In genomic region chr17:2602597-2603017, GRCh38 we compare ENCODE assay signal across 12 cellular contexts. TPM values are rescaled to one million over a fixed set of nuclear protein-coding genes. Genes with fewer than 3 reads are reported as not detected.
DNase-seq lines count a peak whose midpoint lies in the region; ATAC-seq and TF ChIP-seq lines count a peak whose summit lies in the region.
"Had no signal": no experiment of that assay in that cellular context is flagged by ENCODE, and none has a peak within 500 bp of the region (broad histone marks: within the 10 kb centered on the region; RNA-seq: fewer than 3 reads in every experiment).

No MANE protein-coding gene starts in this region.

- WGBS in suprapubic skin, result 57% methylated on average over 6 of the region's 6 CpGs

- H3K9me3 ChIP-seq in cardiac muscle cell (ENCODE audit: low read depth) (no peaks in the 10 kb centered on the region), T-helper 17 cell (ENCODE audit: control insufficient read depth, low read length, poor library complexity, severe bottlenecking) (no peaks in the 10 kb centered on the region), left lung (no peaks in the 10 kb centered on the region), suprapubic skin (no peaks in the 10 kb centered on the region)
- H3K9me3 ChIP-seq: gastroesophageal sphincter had no signal

- intact Hi-C loops in Right ventricle myocardium superior (cut with DNase I) (no loop called here), left lung (cut with DNase I) (no loop called here)

- H3K36me3 Mint-ChIP-seq in T-helper 17 cell (ENCODE audit: low read depth), result peaks cover 5% of the 10 kb centered on the region

- TF ChIP-seq CTCF in cardiac muscle cell (IDR thresholded peaks at IDR 0.05; ENCODE audit: low read depth, low read length), result no peak
- TF ChIP-seq CTCF in left lung (IDR thresholded peaks at IDR 0.05), result no peak
- no peak for TF ChIP-seq CTCF in suprapubic skin (IDR thresholded peaks at IDR 0.05)

- H3K36me3 ChIP-seq in cardiac muscle cell (no peaks in the 10 kb centered on the region), left lung (peaks cover 0 to 11% of the 10 kb centered on the region in 2 donors), suprapubic skin (no peaks in the 10 kb centered on the region)
- H3K36me3 ChIP-seq: gastroesophageal sphincter had no signal

- H3K27ac ChIP-seq in cardiac muscle cell (peak overlapping the region; percentile 72), left lung (peak overlapping the region in 1 of 2 donors; percentile 46), suprapubic skin (no peak overlapping the region)

- no peak for TF ChIP-seq POLR2A in suprapubic skin (IDR thresholded peaks at IDR 0.05)

- H3K27ac Mint-ChIP-seq in T-helper 17 cell, result peak overlapping the region; percentile 86

- DNase-seq in cardiac muscle cell (ENCODE audit: low read depth in 1 of 2, low spot score in 1 of 2), result no peak
- no peak for DNase-seq in Right ventricle myocardium superior
- no peak for DNase-seq in T-helper 17 cell
- no peak for DNase-seq in left lung
- DNase-seq in suprapubic skin (ENCODE audit: low spot score in 2 of 2), result no peak
- DNase-seq in kidney glomerular epithelial cell (lab: John Stamatoyannopoulos, UW), result no peak
- DNase-seq in iPS-NIHi11 (ENCODE audit: low spot score), result no peak
- DNase-seq: activated CD8-positive, alpha-beta memory T cell treated with anti-CD3 and anti-CD28 coated beads for 24 hours; central memory CD4-positive, alpha-beta T cell; NCI-H2081 had no signal

- TF ChIP-seq EP300 in suprapubic skin (IDR thresholded peaks at IDR 0.05), result no peak

- peaks cover 3% of the 10 kb centered on the region for H3K4me1 ChIP-seq in cardiac muscle cell (ENCODE audit: low read depth)
- peaks cover 39 to 92% of the 10 kb centered on the region in 2 donors for H3K4me1 ChIP-seq in left lung
- peaks cover 36% of the 10 kb centered on the region for H3K4me1 ChIP-seq in suprapubic skin

- H3K4me3 ChIP-seq in cardiac muscle cell (no peak overlapping the region), left lung (no peak overlapping the region), suprapubic skin (no peak overlapping the region)
- H3K4me3 ChIP-seq: gastroesophageal sphincter had no signal

- H3K27me3 Mint-ChIP-seq in T-helper 17 cell, result no peaks in the 10 kb centered on the region

- H3K4me1 Mint-ChIP-seq in T-helper 17 cell, result peaks cover 43% of the 10 kb centered on the region

- H3K27me3 ChIP-seq in cardiac muscle cell, result no peaks in the 10 kb centered on the region
- H3K27me3 ChIP-seq in left lung, result no peaks in the 10 kb centered on the region
- H3K27me3 ChIP-seq in suprapubic skin, result no peaks in the 10 kb centered on the region
- H3K27me3 ChIP-seq: gastroesophageal sphincter had no signal

- ATAC-seq in Right ventricle myocardium superior (ENCODE audit: poor library complexity), result no peak
- ATAC-seq in T-helper 17 cell, result peak; percentile 28
- peak; percentile 95 for ATAC-seq in left lung
- ATAC-seq in esophagus mucosa, result no peak
- ATAC-seq: gastroesophageal sphincter had no signal

- H3K4me3 Mint-ChIP-seq in T-helper 17 cell, result peak overlapping the region; percentile 71

RNA-seq across cellular contexts. Expression of gene PAFAH1B1, which starts 9.2 kb away (rescaled TPM):
- 46.5 and 79.3 TPM in 2 replicates for total RNA-seq in cardiac muscle cell
- polyA plus RNA-seq in cardiac muscle cell, result 49.3 and 106 TPM in 2 replicates
- 104 TPM for total RNA-seq in Right ventricle myocardium superior
- total RNA-seq in T-helper 17 cell, result 100 to 1,000 TPM; 149 to 165 TPM
- 100 to 1,000 TPM; 135 to 136 TPM for total RNA-seq in left lung
- total RNA-seq in suprapubic skin, result 100 to 1,000 TPM in 3 of 4 donors, 10 to 100 TPM in 1; 97.4 to 283 (median 125) TPM
- total RNA-seq in esophagus mucosa, result 102 TPM

Comparison
In these comparisons a context has a peak if more than half of its experiments do, and no peak if none do; other contexts are left out.
1. ATAC-seq: peak in T-helper 17 cell (single experiment) and left lung (single experiment); none in Right ventricle myocardium superior (single experiment) and esophagus mucosa (single experiment).